ENCODE assay signal across 22 cellular contexts in genomic region chr18:74142251-74142650, GRCh38.
A peak's percentile ranks its signal among the peaks of the same experiment; 100 is the strongest.
DNase-seq lines count a peak whose midpoint lies in the region; ATAC-seq and TF ChIP-seq lines count a peak whose summit lies in the region.
"Had no signal": no experiment of that assay in that cellular context is flagged by ENCODE, and none has a peak within 500 bp of the region (broad histone marks: within the 10 kb centered on the region; RNA-seq: fewer than 3 reads in every experiment).

No MANE protein-coding gene starts in this region.

- no peaks in the 10 kb centered on the region for H3K36me3 ChIP-seq in RWPE2 (ENCODE audit: low read depth)
- H3K36me3 ChIP-seq: BLaER1 treated with 17β-estradiol and CSF1 and Interleukin-3, amounts not matched to agents 10 nM and 100 nM had no signal

- ATAC-seq in RWPE2 (ENCODE audit: low read depth) (peak; percentile 26; the same call in 1 of the 3 replicates), HG02840 (IDR thresholded peaks at IDR 0.05; ENCODE audit: low FRiP score, unreplicated experiment) (no peak)
- ATAC-seq: GM12878, HCT116, SK-N-SH treated with all-trans-retinoic acid at 6 μM for 48 hours had no signal

- DNase-seq in DMS 273 (lab: John Stamatoyannopoulos, UW; ENCODE audit: unreplicated experiment): peak; percentile 14
- no peak for DNase-seq in DMS 273 treated with DMSO at 0.1 percent for 48 hours (lab: John Stamatoyannopoulos, UW)
- no peak for DNase-seq in RWPE2 (ENCODE audit: low spot score)
- DNase-seq in epithelial cell of prostate (ENCODE audit: low read depth, low spot score): no peak
- no peak for DNase-seq in NCI-H345 (lab: John Stamatoyannopoulos, UW)
- DNase-seq in stimulated activated naive CD4-positive, alpha-beta T cell treated with Interleukin-2 at 50 U/mL for 16 hours (lab: John Stamatoyannopoulos, UW): no peak
- no peak for DNase-seq in NCI-H1436 (lab: John Stamatoyannopoulos, UW)
- DNase-seq: ACHN; CD4-positive, alpha-beta memory T cell; EL; GOT3; Karpas-422; NCI-H187 treated with DMSO at 0.1 percent for 48 hours; NCI-H2107; NCI-H510A; PC-9 had no signal

- no peaks in the 10 kb centered on the region for H3K27me3 ChIP-seq in RWPE2 (ENCODE audit: insufficient read depth, poor library complexity, severe bottlenecking)
- H3K27me3 ChIP-seq: BLaER1 treated with 17β-estradiol and CSF1 and Interleukin-3, amounts not matched to agents 10 nM and 100 nM had no signal

- H3K9me3 ChIP-seq in RWPE2 (ENCODE audit: severe bottlenecking): no peaks in the 10 kb centered on the region
- H3K9me3 ChIP-seq: BLaER1 treated with 17β-estradiol and CSF1 and Interleukin-3, amounts not matched to agents 10 nM and 100 nM had no signal

- TF ChIP-seq CTCF in RWPE2 (IDR thresholded peaks at IDR 0.05; ENCODE audit: poor library complexity, severe bottlenecking): no peak

- H3K4me1 ChIP-seq in RWPE2 (ENCODE audit: insufficient read depth, poor library complexity, severe bottlenecking): peaks cover 11% of the 10 kb centered on the region

- no peak overlapping the region for H3K4me3 ChIP-seq in RWPE2 (ENCODE audit: severe bottlenecking)
- H3K4me3 ChIP-seq: BLaER1 treated with 17β-estradiol and CSF1 and Interleukin-3, amounts not matched to agents 10 nM and 100 nM; GM12878; PC-9 had no signal

- H3K27ac ChIP-seq in RWPE2 (ENCODE audit: poor library complexity, severe bottlenecking): peak overlapping the region; percentile 19
- H3K27ac ChIP-seq in epithelial cell of prostate: peak overlapping the region; percentile 59
- H3K27ac ChIP-seq: 22Rv1; BLaER1 treated with 17β-estradiol and CSF1 and Interleukin-3, amounts not matched to agents 10 nM and 100 nM; PC-9 had no signal
